Comparison of ENCODE assay signal across 1 cellular context in the genomic region with DNA sequence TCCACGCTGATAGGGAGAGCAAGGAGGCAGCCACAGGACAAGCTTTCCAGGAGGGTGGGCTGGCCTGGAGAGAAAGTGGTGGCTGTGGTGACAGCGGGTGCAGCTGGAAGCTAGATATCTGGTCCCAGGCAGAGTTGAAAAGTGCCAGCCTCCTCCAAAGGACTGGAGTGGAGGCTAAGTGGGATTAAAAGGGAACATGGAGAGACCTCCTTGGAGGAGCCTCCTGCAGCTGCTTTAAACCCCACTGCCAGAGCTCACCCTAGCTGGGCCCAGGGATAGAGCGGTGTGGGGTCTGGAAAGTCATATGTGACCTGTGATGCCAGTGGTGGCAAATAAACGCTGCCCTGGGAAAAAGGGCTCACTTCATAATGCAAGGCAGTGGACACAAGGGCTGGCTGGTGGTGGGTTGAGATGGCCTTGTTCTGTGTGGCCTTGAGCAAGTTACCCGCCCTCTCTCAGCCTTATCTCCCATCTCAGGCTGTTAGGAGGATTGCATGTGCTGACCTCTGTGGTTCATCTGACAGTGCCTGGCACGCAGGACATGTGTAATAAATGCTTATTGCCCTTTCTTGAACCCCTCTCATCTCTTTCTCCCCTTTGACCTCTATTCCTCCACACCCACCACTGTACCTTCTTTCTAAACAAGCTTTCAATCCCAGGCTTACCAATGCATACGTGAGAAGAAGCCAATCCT.
A peak's percentile ranks its signal among the peaks of the same experiment; 100 is the strongest.
TF ChIP-seq lines count a peak whose summit lies in the region.

No MANE protein-coding gene starts in this region.

TF ChIP-seq in HepG2, 621 proteins besides CTCF, POLR2A, EP300 and RAD21 (continued from another document and continues in another):
- no peak for TF ChIP-seq GATAD1 (CRISPR knock-in tag; IDR thresholded peaks at IDR 0.05)
- peak; percentile 93 for TF ChIP-seq RBM22 (optimal IDR thresholded peaks at IDR 0.05; ENCODE audit: low read length)
- no peak for TF ChIP-seq ZNF143 (CRISPR knock-in tag; IDR thresholded peaks at IDR 0.05)
- TF ChIP-seq ZNF383 (CRISPR knock-in tag; IDR thresholded peaks at IDR 0.05; ENCODE audit: borderline replicate concordance) = no peak
- TF ChIP-seq ZNF792 (CRISPR knock-in tag; IDR thresholded peaks at IDR 0.05) = peak; percentile 43
- no peak for TF ChIP-seq MEIS1 (CRISPR knock-in tag; IDR thresholded peaks at IDR 0.05; ENCODE audit: borderline replicate concordance)
- TF ChIP-seq IKZF4 (CRISPR knock-in tag; IDR thresholded peaks at IDR 0.05; ENCODE audit: borderline replicate concordance, low read depth, not compliant biosample characterization) = no peak
- TF ChIP-seq ZNF75D (CRISPR knock-in tag; IDR thresholded peaks at IDR 0.05; ENCODE audit: borderline replicate concordance) = no peak
- TF ChIP-seq, protein P1, sequence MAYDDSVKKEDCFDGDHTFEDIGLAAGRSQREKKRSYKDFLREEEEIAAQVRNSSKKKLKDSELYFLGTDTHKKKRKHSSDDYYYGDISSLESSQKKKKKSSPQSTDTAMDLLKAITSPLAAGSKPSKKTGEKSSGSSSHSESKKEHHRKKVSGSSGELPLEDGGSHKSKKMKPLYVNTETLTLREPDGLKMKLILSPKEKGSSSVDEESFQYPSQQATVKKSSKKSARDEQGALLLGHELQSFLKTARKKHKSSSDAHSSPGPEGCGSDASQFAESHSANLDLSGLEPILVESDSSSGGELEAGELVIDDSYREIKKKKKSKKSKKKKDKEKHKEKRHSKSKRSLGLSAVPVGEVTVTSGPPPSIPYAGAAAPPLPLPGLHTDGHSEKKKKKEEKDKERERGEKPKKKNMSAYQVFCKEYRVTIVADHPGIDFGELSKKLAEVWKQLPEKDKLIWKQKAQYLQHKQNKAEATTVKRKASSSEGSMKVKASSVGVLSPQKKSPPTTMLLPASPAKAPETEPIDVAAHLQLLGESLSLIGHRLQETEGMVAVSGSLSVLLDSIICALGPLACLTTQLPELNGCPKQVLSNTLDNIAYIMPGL (CRISPR knock-in tag; IDR thresholded peaks at IDR 0.05; ENCODE audit: borderline replicate concordance in 1 of 2, low read depth in 1 of 2) = no peak
- 0 out of 2 replicates have a peak, but pooled peaks have one; percentile 13 for TF ChIP-seq ZNF644 (CRISPR knock-in tag; IDR thresholded peaks at IDR 0.05; ENCODE audit: low read depth)
- TF ChIP-seq, protein P2, sequence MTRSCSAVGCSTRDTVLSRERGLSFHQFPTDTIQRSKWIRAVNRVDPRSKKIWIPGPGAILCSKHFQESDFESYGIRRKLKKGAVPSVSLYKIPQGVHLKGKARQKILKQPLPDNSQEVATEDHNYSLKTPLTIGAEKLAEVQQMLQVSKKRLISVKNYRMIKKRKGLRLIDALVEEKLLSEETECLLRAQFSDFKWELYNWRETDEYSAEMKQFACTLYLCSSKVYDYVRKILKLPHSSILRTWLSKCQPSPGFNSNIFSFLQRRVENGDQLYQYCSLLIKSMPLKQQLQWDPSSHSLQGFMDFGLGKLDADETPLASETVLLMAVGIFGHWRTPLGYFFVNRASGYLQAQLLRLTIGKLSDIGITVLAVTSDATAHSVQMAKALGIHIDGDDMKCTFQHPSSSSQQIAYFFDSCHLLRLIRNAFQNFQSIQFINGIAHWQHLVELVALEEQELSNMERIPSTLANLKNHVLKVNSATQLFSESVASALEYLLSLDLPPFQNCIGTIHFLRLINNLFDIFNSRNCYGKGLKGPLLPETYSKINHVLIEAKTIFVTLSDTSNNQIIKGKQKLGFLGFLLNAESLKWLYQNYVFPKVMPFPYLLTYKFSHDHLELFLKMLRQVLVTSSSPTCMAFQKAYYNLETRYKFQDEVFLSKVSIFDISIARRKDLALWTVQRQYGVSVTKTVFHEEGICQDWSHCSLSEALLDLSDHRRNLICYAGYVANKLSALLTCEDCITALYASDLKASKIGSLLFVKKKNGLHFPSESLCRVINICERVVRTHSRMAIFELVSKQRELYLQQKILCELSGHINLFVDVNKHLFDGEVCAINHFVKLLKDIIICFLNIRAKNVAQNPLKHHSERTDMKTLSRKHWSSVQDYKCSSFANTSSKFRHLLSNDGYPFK (CRISPR knock-in tag; IDR thresholded peaks at IDR 0.05; ENCODE audit: borderline replicate concordance) = no peak
- no peak for TF ChIP-seq ZFAT (CRISPR knock-in tag; conservative IDR thresholded peaks at IDR 0.05)
- no peak for TF ChIP-seq ZNF737 (CRISPR knock-in tag; IDR thresholded peaks at IDR 0.05; ENCODE audit: borderline replicate concordance)
- TF ChIP-seq, protein P3, sequence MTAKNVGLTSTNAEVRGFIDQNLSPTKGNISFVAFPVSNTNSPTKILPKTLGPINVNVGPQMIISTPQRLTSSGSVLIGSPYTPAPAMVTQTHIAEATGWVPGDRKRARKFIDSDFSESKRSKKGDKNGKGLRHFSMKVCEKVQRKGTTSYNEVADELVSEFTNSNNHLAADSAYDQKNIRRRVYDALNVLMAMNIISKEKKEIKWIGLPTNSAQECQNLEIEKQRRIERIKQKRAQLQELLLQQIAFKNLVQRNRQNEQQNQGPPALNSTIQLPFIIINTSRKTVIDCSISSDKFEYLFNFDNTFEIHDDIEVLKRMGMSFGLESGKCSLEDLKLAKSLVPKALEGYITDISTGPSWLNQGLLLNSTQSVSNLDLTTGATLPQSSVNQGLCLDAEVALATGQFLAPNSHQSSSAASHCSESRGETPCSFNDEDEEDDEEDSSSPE (CRISPR knock-in tag; IDR thresholded peaks at IDR 0.05) = 0 out of 2 replicates have a peak, but pooled peaks have one; percentile 45
- TF ChIP-seq, protein P4, sequence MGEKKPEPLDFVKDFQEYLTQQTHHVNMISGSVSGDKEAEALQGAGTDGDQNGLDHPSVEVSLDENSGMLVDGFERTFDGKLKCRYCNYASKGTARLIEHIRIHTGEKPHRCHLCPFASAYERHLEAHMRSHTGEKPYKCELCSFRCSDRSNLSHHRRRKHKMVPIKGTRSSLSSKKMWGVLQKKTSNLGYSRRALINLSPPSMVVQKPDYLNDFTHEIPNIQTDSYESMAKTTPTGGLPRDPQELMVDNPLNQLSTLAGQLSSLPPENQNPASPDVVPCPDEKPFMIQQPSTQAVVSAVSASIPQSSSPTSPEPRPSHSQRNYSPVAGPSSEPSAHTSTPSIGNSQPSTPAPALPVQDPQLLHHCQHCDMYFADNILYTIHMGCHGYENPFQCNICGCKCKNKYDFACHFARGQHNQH (CRISPR knock-in tag; IDR thresholded peaks at IDR 0.05) = no peak; the same call in 1 of the 2 replicates
- peak; percentile 66; the same call in 1 of the 2 replicates for TF ChIP-seq ZBTB7B (CRISPR knock-in tag; IDR thresholded peaks at IDR 0.05)
- TF ChIP-seq NRL (CRISPR knock-in tag; IDR thresholded peaks at IDR 0.05; ENCODE audit: borderline replicate concordance) = no peak
- TF ChIP-seq ZMYM2 (CRISPR knock-in tag; IDR thresholded peaks at IDR 0.05) = 0 out of 2 replicates have a peak, but pooled peaks have one; percentile 19
- peak; percentile 98 for TF ChIP-seq SP5 (CRISPR knock-in tag; IDR thresholded peaks at IDR 0.05; ENCODE audit: borderline replicate concordance, low read depth)
- no peak for TF ChIP-seq KDM3A (CRISPR knock-in tag; IDR thresholded peaks at IDR 0.05; ENCODE audit: low read depth)
- peak; percentile 72 for TF ChIP-seq TEAD3 (CRISPR knock-in tag; optimal IDR thresholded peaks at IDR 0.05; ENCODE audit: borderline replicate concordance)
- TF ChIP-seq, protein P5, sequence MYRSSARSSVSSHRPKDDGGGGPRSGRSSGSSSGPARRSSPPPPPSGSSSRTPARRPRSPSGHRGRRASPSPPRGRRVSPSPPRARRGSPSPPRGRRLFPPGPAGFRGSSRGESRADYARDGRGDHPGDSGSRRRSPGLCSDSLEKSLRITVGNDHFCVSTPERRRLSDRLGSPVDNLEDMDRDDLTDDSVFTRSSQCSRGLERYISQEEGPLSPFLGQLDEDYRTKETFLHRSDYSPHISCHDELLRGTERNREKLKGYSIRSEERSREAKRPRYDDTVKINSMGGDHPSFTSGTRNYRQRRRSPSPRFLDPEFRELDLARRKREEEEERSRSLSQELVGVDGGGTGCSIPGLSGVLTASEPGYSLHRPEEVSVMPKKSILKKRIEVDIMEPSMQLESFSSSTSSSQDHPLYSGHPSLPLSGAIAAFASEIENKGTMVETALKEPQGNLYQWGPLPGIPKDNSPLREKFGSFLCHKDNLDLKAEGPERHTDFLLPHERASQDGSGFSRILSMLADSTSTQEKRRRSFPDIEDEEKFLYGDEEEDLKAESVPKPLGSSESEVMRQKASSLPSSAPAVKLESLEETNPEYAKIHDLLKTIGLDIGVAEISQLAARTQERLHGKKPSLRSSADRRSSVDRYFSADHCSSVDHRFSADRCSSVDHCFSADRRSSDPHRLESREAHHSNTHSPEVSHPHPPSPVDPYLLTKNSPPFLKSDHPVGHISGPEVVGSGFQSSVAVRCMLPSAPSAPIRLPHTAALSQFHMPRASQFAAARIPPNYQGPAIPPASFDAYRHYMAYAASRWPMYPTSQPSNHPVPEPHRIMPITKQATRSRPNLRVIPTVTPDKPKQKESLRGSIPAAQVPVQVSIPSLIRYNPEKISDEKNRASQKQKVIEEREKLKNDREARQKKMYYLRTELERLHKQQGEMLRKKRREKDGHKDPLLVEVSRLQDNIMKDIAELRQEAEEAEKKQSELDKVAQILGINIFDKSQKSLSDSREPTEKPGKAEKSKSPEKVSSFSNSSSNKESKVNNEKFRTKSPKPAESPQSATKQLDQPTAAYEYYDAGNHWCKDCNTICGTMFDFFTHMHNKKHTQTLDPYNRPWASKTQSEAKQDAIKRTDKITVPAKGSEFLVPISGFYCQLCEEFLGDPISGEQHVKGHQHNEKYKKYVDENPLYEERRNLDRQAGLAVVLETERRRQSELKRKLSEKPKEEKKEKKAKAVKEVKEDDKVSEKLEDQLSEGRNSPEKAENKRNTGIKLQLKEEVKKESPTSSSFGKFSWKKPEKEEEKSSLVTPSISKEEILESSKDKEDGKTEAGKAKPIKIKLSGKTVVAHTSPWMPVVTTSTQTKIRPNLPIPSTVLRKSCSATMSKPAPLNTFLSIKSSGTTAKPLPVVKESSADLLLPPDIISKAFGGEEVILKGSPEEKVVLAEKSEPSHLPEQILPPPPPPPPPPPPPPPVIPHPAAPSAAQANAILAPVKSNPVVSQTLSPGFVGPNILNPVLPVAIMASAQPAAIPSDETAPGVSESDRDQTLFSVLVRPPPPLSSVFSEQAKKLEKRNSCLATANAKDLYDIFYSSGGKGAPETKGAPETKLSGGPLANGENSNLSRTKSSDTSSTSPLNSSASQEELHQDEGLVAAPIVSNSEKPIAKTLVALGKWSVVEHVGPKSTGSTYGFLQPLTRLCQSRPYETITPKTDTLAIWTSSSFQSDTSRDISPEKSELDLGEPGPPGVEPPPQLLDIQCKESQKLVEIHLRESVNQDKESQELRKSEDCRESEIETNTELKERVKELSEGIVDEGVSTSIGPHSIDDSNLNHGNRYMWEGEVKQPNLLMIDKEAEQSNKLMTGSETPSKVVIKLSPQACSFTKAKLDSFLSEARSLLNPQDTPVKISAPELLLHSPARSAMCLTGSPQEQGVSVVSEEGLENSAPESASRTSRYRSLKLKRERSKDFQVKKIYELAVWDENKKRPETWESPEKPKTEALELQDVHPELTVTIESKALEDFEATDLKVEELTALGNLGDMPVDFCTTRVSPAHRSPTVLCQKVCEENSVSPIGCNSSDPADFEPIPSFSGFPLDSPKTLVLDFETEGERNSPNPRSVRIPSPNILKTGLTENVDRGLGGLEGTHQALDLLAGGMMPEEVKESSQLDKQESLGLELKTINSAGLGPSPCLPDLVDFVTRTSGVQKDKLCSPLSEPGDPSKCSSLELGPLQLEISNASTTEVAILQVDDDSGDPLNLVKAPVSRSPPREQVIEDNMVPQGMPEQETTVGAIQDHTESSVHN (CRISPR knock-in tag; IDR thresholded peaks at IDR 0.05) = no peak
- 0 out of 2 replicates have a peak, but pooled peaks have one; percentile 50 for TF ChIP-seq NFKBIZ (CRISPR knock-in tag; IDR thresholded peaks at IDR 0.05)
- no peak for TF ChIP-seq SMYD3 (CRISPR knock-in tag; IDR thresholded peaks at IDR 0.05)
- TF ChIP-seq, protein P6, sequence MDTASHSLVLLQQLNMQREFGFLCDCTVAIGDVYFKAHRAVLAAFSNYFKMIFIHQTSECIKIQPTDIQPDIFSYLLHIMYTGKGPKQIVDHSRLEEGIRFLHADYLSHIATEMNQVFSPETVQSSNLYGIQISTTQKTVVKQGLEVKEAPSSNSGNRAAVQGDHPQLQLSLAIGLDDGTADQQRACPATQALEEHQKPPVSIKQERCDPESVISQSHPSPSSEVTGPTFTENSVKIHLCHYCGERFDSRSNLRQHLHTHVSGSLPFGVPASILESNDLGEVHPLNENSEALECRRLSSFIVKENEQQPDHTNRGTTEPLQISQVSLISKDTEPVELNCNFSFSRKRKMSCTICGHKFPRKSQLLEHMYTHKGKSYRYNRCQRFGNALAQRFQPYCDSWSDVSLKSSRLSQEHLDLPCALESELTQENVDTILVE (CRISPR knock-in tag; IDR thresholded peaks at IDR 0.05) = no peak
- TF ChIP-seq, protein P7, sequence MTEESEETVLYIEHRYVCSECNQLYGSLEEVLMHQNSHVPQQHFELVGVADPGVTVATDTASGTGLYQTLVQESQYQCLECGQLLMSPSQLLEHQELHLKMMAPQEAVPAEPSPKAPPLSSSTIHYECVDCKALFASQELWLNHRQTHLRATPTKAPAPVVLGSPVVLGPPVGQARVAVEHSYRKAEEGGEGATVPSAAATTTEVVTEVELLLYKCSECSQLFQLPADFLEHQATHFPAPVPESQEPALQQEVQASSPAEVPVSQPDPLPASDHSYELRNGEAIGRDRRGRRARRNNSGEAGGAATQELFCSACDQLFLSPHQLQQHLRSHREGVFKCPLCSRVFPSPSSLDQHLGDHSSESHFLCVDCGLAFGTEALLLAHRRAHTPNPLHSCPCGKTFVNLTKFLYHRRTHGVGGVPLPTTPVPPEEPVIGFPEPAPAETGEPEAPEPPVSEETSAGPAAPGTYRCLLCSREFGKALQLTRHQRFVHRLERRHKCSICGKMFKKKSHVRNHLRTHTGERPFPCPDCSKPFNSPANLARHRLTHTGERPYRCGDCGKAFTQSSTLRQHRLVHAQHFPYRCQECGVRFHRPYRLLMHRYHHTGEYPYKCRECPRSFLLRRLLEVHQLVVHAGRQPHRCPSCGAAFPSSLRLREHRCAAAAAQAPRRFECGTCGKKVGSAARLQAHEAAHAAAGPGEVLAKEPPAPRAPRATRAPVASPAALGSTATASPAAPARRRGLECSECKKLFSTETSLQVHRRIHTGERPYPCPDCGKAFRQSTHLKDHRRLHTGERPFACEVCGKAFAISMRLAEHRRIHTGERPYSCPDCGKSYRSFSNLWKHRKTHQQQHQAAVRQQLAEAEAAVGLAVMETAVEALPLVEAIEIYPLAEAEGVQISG (CRISPR knock-in tag; IDR thresholded peaks at IDR 0.05) = peak; percentile 54
- no peak for TF ChIP-seq ZNF33B (CRISPR knock-in tag; IDR thresholded peaks at IDR 0.05)
- TF ChIP-seq HMG20B (CRISPR knock-in tag; conservative IDR thresholded peaks at IDR 0.05) = peak; percentile 60; the same call in 1 of the 2 replicates
- TF ChIP-seq, protein P8, sequence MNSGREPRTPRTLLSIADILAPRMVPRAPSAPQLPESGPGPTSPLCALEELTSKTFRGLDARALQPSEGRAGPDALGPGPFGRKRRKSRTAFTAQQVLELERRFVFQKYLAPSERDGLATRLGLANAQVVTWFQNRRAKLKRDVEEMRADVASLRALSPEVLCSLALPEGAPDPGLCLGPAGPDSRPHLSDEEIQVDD (CRISPR knock-in tag; IDR thresholded peaks at IDR 0.05; ENCODE audit: borderline replicate concordance) = no peak
- TF ChIP-seq, protein P9, sequence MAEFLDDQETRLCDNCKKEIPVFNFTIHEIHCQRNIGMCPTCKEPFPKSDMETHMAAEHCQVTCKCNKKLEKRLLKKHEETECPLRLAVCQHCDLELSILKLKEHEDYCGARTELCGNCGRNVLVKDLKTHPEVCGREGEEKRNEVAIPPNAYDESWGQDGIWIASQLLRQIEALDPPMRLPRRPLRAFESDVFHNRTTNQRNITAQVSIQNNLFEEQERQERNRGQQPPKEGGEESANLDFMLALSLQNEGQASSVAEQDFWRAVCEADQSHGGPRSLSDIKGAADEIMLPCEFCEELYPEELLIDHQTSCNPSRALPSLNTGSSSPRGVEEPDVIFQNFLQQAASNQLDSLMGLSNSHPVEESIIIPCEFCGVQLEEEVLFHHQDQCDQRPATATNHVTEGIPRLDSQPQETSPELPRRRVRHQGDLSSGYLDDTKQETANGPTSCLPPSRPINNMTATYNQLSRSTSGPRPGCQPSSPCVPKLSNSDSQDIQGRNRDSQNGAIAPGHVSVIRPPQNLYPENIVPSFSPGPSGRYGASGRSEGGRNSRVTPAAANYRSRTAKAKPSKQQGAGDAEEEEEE (CRISPR knock-in tag; IDR thresholded peaks at IDR 0.05; ENCODE audit: borderline replicate concordance) = no peak
